In the genomic region with DNA sequence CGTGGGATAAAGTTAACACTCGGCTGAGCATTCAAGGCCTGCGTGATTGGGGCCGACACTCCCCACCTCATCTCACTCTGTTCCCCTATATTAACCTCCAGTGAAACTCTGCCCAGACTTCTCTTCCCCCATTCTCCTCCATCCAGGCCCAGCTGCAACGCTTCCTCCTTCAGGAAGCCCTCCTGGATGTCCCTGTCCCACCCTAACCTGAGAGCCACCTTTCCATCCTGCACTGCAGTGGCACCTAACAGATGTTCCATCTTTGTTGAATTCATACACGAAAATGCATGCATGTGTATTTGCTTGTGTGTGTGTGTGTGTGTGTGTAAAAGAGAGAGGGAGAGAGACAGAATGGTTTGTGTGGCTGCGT, we compare ENCODE assay signal across 26 cellular contexts. TPM values are rescaled to one million over a fixed set of nuclear protein-coding genes. Genes with fewer than 3 reads are reported as not detected.
DNase-seq lines count a peak whose midpoint lies in the region; ATAC-seq and TF ChIP-seq lines count a peak whose summit lies in the region.
"Had no signal": no experiment of that assay in that cellular context is flagged by ENCODE, and none has a peak within 500 bp of the region (broad histone marks: within the 10 kb centered on the region; RNA-seq: fewer than 3 reads in every experiment).

No MANE protein-coding gene starts in this region.

- H3K4me1 ChIP-seq in HUES48 (ENCODE audit: control insufficient read depth, insufficient read depth, low read length): peaks cover 38% of the 10 kb centered on the region
- peaks cover 34% of the 10 kb centered on the region for H3K4me1 ChIP-seq in psoas muscle
- H3K4me1 ChIP-seq: left lung had no signal

- H3K27ac Mint-ChIP-seq in activated naive CD8-positive, alpha-beta T cell treated with anti-CD3 and anti-CD28 coated beads for 36 hours: peak overlapping the region; percentile 5
- H3K27ac Mint-ChIP-seq in activated naive CD8-positive, alpha-beta T cell treated with anti-CD3 and anti-CD28 coated beads, Interleukin-2, amount 50 U/mL, for 24 hours: no peak overlapping the region
- H3K27ac Mint-ChIP-seq in effector memory CD8-positive, alpha-beta T cell: peak overlapping the region; percentile 6 to 10
- H3K27ac Mint-ChIP-seq: activated T-cell treated with anti-CD3 and anti-CD28 coated beads, Interleukin-2, amount 50 U/mL, for 24 hours; nephron progenitor cell had no signal

- DNase-seq in activated naive CD8-positive, alpha-beta T cell treated with anti-CD3 and anti-CD28 coated beads for 36 hours: no peak
- DNase-seq in activated naive CD8-positive, alpha-beta T cell treated with anti-CD3 and anti-CD28 coated beads, Interleukin-2, amount 50 U/mL, for 24 hours: no peak
- DNase-seq in effector memory CD8-positive, alpha-beta T cell: no peak
- DNase-seq in psoas muscle (no peak), NCI-H2227 treated with DMSO at 0.1 percent for 48 hours (lab: John Stamatoyannopoulos, UW) (no peak)
- DNase-seq: 8988T; activated CD4-positive, CD25-positive, alpha-beta regulatory T cell treated with anti-CD3 and anti-CD28 coated beads, Interleukin-2, amount 50 U/mL, for 72 hours; activated CD8-positive, alpha-beta memory T cell treated with anti-CD3 and anti-CD28 coated beads for 24 hours; activated naive CD4-positive, alpha-beta T cell; activated T-cell treated with anti-CD3 and anti-CD28 coated beads, Interleukin-2, amount 50 U/mL, for 24 hours; AML-193; dermis blood vessel endothelial cell; DND-41; KG1; NCI-H1694; NCI-H524; nephron progenitor cell; SIG-M5; stimulated activated CD4-positive, alpha-beta T cell treated with anti-CD3 and anti-CD28 coated beads, Interleukin-15, amount 100 ng/mL, for 24 hours; stomach had no signal

- no peak overlapping the region for H3K4me3 Mint-ChIP-seq in activated naive CD8-positive, alpha-beta T cell treated with anti-CD3 and anti-CD28 coated beads for 36 hours
- no peak overlapping the region for H3K4me3 Mint-ChIP-seq in activated naive CD8-positive, alpha-beta T cell treated with anti-CD3 and anti-CD28 coated beads, Interleukin-2, amount 50 U/mL, for 24 hours
- H3K4me3 Mint-ChIP-seq in effector memory CD8-positive, alpha-beta T cell: peak overlapping the region in 1 of 2 donors; percentile 36
- H3K4me3 Mint-ChIP-seq: activated T-cell treated with anti-CD3 and anti-CD28 coated beads, Interleukin-2, amount 50 U/mL, for 24 hours; nephron progenitor cell had no signal

- intact Hi-C loops in psoas muscle (cut with DNase I): loop anchor here (2.0 to 5.0 kb wide), 2 partner anchors 47 kb away; a partner anchor contains a TSS

- peaks cover 7% of the 10 kb centered on the region for H3K4me1 Mint-ChIP-seq in activated naive CD8-positive, alpha-beta T cell treated with anti-CD3 and anti-CD28 coated beads for 36 hours
- H3K4me1 Mint-ChIP-seq in activated naive CD8-positive, alpha-beta T cell treated with anti-CD3 and anti-CD28 coated beads, Interleukin-2, amount 50 U/mL, for 24 hours: peaks cover 9% of the 10 kb centered on the region
- H3K4me1 Mint-ChIP-seq in effector memory CD8-positive, alpha-beta T cell (ENCODE audit: low read depth in 2 of 2): peaks cover 9% of the 10 kb centered on the region in 2 donors

- H3K27me3 ChIP-seq in HUES48 (ENCODE audit: control insufficient read depth, insufficient read depth, low read length) (no peaks in the 10 kb centered on the region), psoas muscle (ENCODE audit: insufficient read depth in 3 of 3, low read length in 2 of 3) (no peaks in the 10 kb centered on the region)

- H3K9me3 ChIP-seq in HUES48 (ENCODE audit: control insufficient read depth, insufficient read depth, low read length) (no peaks in the 10 kb centered on the region), psoas muscle (no peaks in the 10 kb centered on the region)

- H3K4me3 ChIP-seq in HUES48 (ENCODE audit: low read depth, low read length) (peak overlapping the region; percentile 2; the same call in 1 of the 2 replicates), psoas muscle (peak overlapping the region; percentile 73)
- H3K4me3 ChIP-seq: left lung, stomach, tibial nerve had no signal

- H3K27me3 Mint-ChIP-seq in activated naive CD8-positive, alpha-beta T cell treated with anti-CD3 and anti-CD28 coated beads for 36 hours: no peaks in the 10 kb centered on the region
- H3K27me3 Mint-ChIP-seq in activated naive CD8-positive, alpha-beta T cell treated with anti-CD3 and anti-CD28 coated beads, Interleukin-2, amount 50 U/mL, for 24 hours: peaks cover 4% of the 10 kb centered on the region
- H3K27me3 Mint-ChIP-seq in effector memory CD8-positive, alpha-beta T cell: peaks cover 26 to 66% of the 10 kb centered on the region in 2 donors
- H3K27me3 Mint-ChIP-seq: activated T-cell treated with anti-CD3 and anti-CD28 coated beads, Interleukin-2, amount 50 U/mL, for 24 hours had no signal

- H3K9me3 Mint-ChIP-seq in activated naive CD8-positive, alpha-beta T cell treated with anti-CD3 and anti-CD28 coated beads for 36 hours: no peaks in the 10 kb centered on the region
- H3K9me3 Mint-ChIP-seq in activated naive CD8-positive, alpha-beta T cell treated with anti-CD3 and anti-CD28 coated beads, Interleukin-2, amount 50 U/mL, for 24 hours: no peaks in the 10 kb centered on the region
- no peaks in the 10 kb centered on the region for H3K9me3 Mint-ChIP-seq in effector memory CD8-positive, alpha-beta T cell
- H3K9me3 Mint-ChIP-seq: activated T-cell treated with anti-CD3 and anti-CD28 coated beads, Interleukin-2, amount 50 U/mL, for 24 hours; nephron progenitor cell had no signal

- H3K36me3 ChIP-seq in HUES48 (ENCODE audit: control insufficient read depth, insufficient read depth, low read length) (no peaks in the 10 kb centered on the region), psoas muscle (ENCODE audit: insufficient read depth in 1 of 2, low read depth in 1 of 2) (no peaks in the 10 kb centered on the region)
- H3K36me3 ChIP-seq: left lung, stomach, tibial nerve had no signal

- no peaks in the 10 kb centered on the region for H3K36me3 Mint-ChIP-seq in activated naive CD8-positive, alpha-beta T cell treated with anti-CD3 and anti-CD28 coated beads for 36 hours
- no peaks in the 10 kb centered on the region for H3K36me3 Mint-ChIP-seq in activated naive CD8-positive, alpha-beta T cell treated with anti-CD3 and anti-CD28 coated beads, Interleukin-2, amount 50 U/mL, for 24 hours (ENCODE audit: low read depth)
- no peaks in the 10 kb centered on the region for H3K36me3 Mint-ChIP-seq in effector memory CD8-positive, alpha-beta T cell (ENCODE audit: insufficient read depth)

- no peak for ATAC-seq in activated naive CD8-positive, alpha-beta T cell treated with anti-CD3 and anti-CD28 coated beads, Interleukin-2, amount 50 U/mL, for 24 hours
- no peak for ATAC-seq in effector memory CD8-positive, alpha-beta T cell (replicated peaks)
- no peak for ATAC-seq in psoas muscle
- no peak for ATAC-seq in esophagus mucosa
- no peak for ATAC-seq in GM19397 (IDR thresholded peaks at IDR 0.05; ENCODE audit: unreplicated experiment)
- ATAC-seq: left lung, sciatic nerve had no signal

- no peak overlapping the region for H3K27ac ChIP-seq in HUES48 (ENCODE audit: low read depth, low read length)
- peak overlapping the region; percentile 91 for H3K27ac ChIP-seq in psoas muscle
- H3K27ac ChIP-seq: left lung, stomach, tibial nerve had no signal

- TF ChIP-seq CTCF in psoas muscle (IDR thresholded peaks at IDR 0.05): no peak

- WGBS in psoas muscle, 3 donors: 19 to 34% (median 27%) methylated on average over 7 of the region's 7 CpGs

- no peak overlapping the region for H3K9ac ChIP-seq in HUES48 (ENCODE audit: low read depth, low read length)

RNA-seq across cellular contexts. Expression of a gene that starts 32.6 kb away (rescaled TPM):
- total RNA-seq in activated naive CD8-positive, alpha-beta T cell treated with anti-CD3 and anti-CD28 coated beads for 36 hours: 1 to 10 TPM; 8.5 to 9.7 TPM
- 10 to 100 TPM in 2 of 4 donors, 1 to 10 TPM in 2; 2.5 to 20.6 (median 9.2) TPM for total RNA-seq in psoas muscle
- 1 to 10 TPM; 1.3 to 5.3 (median 1.9) TPM for polyA plus RNA-seq in psoas muscle
- total RNA-seq in esophagus mucosa: 0.52 TPM

RNA-seq across cellular contexts. Expression of a gene that starts 48.0 kb away (rescaled TPM):
- total RNA-seq in activated naive CD8-positive, alpha-beta T cell treated with anti-CD3 and anti-CD28 coated beads for 36 hours: 100 to 1,000 TPM; 234 to 241 TPM
- total RNA-seq in psoas muscle (10 to 100 TPM; 24.5 to 44.2 (median 27.0) TPM), esophagus mucosa (82.7 TPM)
- 10 to 100 TPM; 16.7 to 46.5 (median 26.4) TPM for polyA plus RNA-seq in psoas muscle
